ENCODE assay signal across 1 cellular context in genomic region chr12:43444940-43445564, GRCh38.
TF ChIP-seq lines count a peak whose summit lies in the region.

No MANE protein-coding gene starts in this region.

TF ChIP-seq in HEK293, 187 proteins besides CTCF, POLR2A, EP300 and RAD21 (continued from another document):
- no peak for TF ChIP-seq ZNF513 (tag by site-specific recombination; IDR thresholded peaks at IDR 0.05)
